ENCODE assay signal across 8 cellular contexts in genomic region chr1:110155878-110156522, GRCh38. TPM values are rescaled to one million over a fixed set of nuclear protein-coding genes. Genes with fewer than 3 reads are reported as not detected.
DNase-seq lines count a peak whose midpoint lies in the region; ATAC-seq, FAIRE-seq and TF ChIP-seq lines count a peak whose summit lies in the region.

No MANE protein-coding gene starts in this region.

- no peak for TF ChIP-seq POLR2A in stomach (IDR thresholded peaks at IDR 0.05)

- intact Hi-C loops in left colon (cut with DNase I, micrococcal nuclease) = no loop called here
- intact Hi-C loops in stomach (cut with DNase I; ENCODE audit: low total_unique reads) = no loop called here

- H3K27ac ChIP-seq in stomach = no peak overlapping the region

- TF ChIP-seq EP300 in stomach (IDR thresholded peaks at IDR 0.05) = no peak

- H3K9me3 ChIP-seq in stomach = peaks cover 0 to 6% (median under 1%) of the 10 kb centered on the region in 4 donors

- peaks cover 5 to 67% (median 32%) of the 10 kb centered on the region in 3 donors for H3K27me3 ChIP-seq in stomach

- peak; percentile 46 for DNase-seq in GM19239 (ENCODE audit: insufficient read length, low spot score)
- peak; percentile 56 for DNase-seq in RPMI8226
- peak; percentile 23 for DNase-seq in amniotic stem cell (lab: John Stamatoyannopoulos, UW)
- DNase-seq in left colon = peak in 1 of 2 donors; percentile 73
- DNase-seq in stomach = peak; percentile 65
- DNase-seq in hippocampal formation (lab: John Stamatoyannopoulos, UW) = no peak
- DNase-seq in NCI-H2107 (lab: John Stamatoyannopoulos, UW) = no peak

- WGBS in stomach, 5 donors = 17 to 23% (median 19%) methylated on average over 7 of the region's 7 CpGs

- H3K4me3 ChIP-seq in stomach = no peak overlapping the region

- no peak for FAIRE-seq in GM19239 (lab: Jason Lieb, UNC)

- ATAC-seq in left colon (peak; percentile 66), HG02870 (IDR thresholded peaks at IDR 0.05; ENCODE audit: unreplicated experiment) (no peak)

- no peaks in the 10 kb centered on the region for H3K36me3 ChIP-seq in stomach

- peaks cover 1 to 7% (median 4%) of the 10 kb centered on the region in 4 donors for H3K4me1 ChIP-seq in stomach

- no peak for TF ChIP-seq CTCF in stomach (IDR thresholded peaks at IDR 0.05)

RNA-seq across cellular contexts. Expression of gene SLC6A17, which starts 5.7 kb away (rescaled TPM):
- total RNA-seq in left colon (under 1 TPM; 0.06 to 0.09 TPM), stomach (under 1 TPM in 3 of 5 donors, not detected in 2; 0.14 to 0.37 (median 0.29) TPM)
- under 1 TPM in 2 of 3 donors, not detected in 1; 0.08 to 0.12 TPM for polyA plus RNA-seq in stomach

RNA-seq across cellular contexts. Expression of gene UBL4B, which starts 43.8 kb away (rescaled TPM):
- total RNA-seq in left colon (not detected), stomach (not detected)
- polyA plus RNA-seq in stomach = not detected

RNA-seq across cellular contexts. Expression of gene KCNC4, which starts 54.1 kb away (rescaled TPM):
- 1 to 10 TPM; 7.0 to 8.1 TPM for total RNA-seq in left colon
- 10 to 100 TPM in 1 of 5 donors, 1 to 10 TPM in 4; 1.2 to 16.5 (median 6.5) TPM for total RNA-seq in stomach
- polyA plus RNA-seq in stomach = 1 to 10 TPM; 1.1 to 2.8 (median 2.5) TPM

Comparison
In these comparisons a context has a peak if more than half of its experiments do, and no peak if none do; other contexts are left out.
1. DNase-seq: peak in GM19239 (single experiment), RPMI8226 (single experiment), amniotic stem cell (single experiment) and stomach (single experiment); none in hippocampal formation (0 of 2) and NCI-H2107 (single experiment).